1 cellular context compared by ENCODE assay signal in the genomic region with DNA sequence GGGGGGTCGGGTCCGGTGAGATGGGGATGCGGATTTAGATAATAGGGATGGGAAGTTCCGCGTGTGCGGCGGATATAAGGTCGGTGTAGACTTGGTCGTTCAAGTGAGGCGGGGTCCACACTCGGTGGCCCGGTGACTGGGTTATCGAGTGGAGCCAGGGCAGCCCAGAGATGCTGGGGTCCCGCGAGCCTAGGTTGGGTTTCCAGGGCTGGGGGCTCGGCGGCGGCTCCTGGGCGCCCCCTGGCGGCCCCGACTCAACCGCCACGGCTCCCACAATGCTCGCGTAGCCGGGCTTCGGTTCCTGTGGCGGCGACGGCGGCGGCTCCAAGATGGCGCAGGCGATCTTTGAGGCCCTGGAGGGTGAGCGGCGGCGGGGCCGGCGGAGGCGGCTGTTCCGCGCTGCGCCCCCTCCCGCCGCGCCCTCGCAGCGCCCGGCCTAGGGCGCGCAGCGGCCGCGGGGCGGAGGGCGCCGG.
TF ChIP-seq lines count a peak whose summit lies in the region.

ZNF341 (plus strand) TSS at position 304 of the 473 bp plus-strand sequence; CDS start at position 330, 26 bp downstream.

TF ChIP-seq in K562, 482 proteins besides CTCF, POLR2A, EP300 and RAD21 (continued from another document and continues in another):
- no peak for TF ChIP-seq HMGXB4 (CRISPR knock-in tag; IDR thresholded peaks at IDR 0.05)
- TF ChIP-seq KDM1A (IDR thresholded peaks at IDR 0.05), result no peak
- TF ChIP-seq NR3C1 (CRISPR knock-in tag; IDR thresholded peaks at IDR 0.05), result no peak
- TF ChIP-seq DACH1 (IDR thresholded peaks at IDR 0.05; ENCODE audit: partially characterized antibody), result no peak
- no peak for TF ChIP-seq FOXA1 (IDR thresholded peaks at IDR 0.05; ENCODE audit: borderline replicate concordance)
- no peak for TF ChIP-seq ZNF316 (IDR thresholded peaks at IDR 0.05)
- no peak for TF ChIP-seq FOXJ3 (CRISPR knock-in tag; IDR thresholded peaks at IDR 0.05)
- TF ChIP-seq DEAF1 (CRISPR knock-in tag; IDR thresholded peaks at IDR 0.05), result peak; percentile 79
- TF ChIP-seq XRCC3 (IDR thresholded peaks at IDR 0.05), result no peak
- no peak for TF ChIP-seq SMARCB1 (IDR thresholded peaks at IDR 0.05; ENCODE audit: insufficient read length, low read depth)
- TF ChIP-seq RFX1 (IDR thresholded peaks at IDR 0.05), result no peak
- no peak for TF ChIP-seq STAG1 (CRISPR knock-in tag; IDR thresholded peaks at IDR 0.05; ENCODE audit: borderline replicate concordance)
- peak; percentile 9; the same call in 1 of the 2 replicates for TF ChIP-seq ESRRA (IDR thresholded peaks at IDR 0.05; ENCODE audit: borderline replicate concordance, low read depth)
- no peak for TF ChIP-seq SIRT6 (IDR thresholded peaks at IDR 0.05; ENCODE audit: low read depth, low read length)
- no peak for TF ChIP-seq MCM2 (IDR thresholded peaks at IDR 0.05; ENCODE audit: low read depth)
- TF ChIP-seq, protein P1, sequence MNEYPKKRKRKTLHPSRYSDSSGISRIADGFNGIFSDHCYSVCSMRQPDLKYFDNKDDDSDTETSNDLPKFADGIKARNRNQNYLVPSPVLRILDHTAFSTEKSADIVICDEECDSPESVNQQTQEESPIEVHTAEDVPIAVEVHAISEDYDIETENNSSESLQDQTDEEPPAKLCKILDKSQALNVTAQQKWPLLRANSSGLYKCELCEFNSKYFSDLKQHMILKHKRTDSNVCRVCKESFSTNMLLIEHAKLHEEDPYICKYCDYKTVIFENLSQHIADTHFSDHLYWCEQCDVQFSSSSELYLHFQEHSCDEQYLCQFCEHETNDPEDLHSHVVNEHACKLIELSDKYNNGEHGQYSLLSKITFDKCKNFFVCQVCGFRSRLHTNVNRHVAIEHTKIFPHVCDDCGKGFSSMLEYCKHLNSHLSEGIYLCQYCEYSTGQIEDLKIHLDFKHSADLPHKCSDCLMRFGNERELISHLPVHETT (CRISPR knock-in tag; conservative IDR thresholded peaks at IDR 0.05 in 1 of 2, IDR thresholded peaks at IDR 0.05 in 1 of 2), result peak in 1 of 2 experiments; percentile 100; a peak in 2 of 4 replicates
- TF ChIP-seq, protein P2, sequence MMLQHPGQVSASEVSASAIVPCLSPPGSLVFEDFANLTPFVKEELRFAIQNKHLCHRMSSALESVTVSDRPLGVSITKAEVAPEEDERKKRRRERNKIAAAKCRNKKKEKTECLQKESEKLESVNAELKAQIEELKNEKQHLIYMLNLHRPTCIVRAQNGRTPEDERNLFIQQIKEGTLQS (IDR thresholded peaks at IDR 0.05), result no peak
- TF ChIP-seq, protein P2 (CRISPR knock-in tag; conservative IDR thresholded peaks at IDR 0.05), result no peak
- no peak for TF ChIP-seq NFIX (CRISPR knock-in tag; IDR thresholded peaks at IDR 0.05; ENCODE audit: low read depth)
- TF ChIP-seq, protein P3, sequence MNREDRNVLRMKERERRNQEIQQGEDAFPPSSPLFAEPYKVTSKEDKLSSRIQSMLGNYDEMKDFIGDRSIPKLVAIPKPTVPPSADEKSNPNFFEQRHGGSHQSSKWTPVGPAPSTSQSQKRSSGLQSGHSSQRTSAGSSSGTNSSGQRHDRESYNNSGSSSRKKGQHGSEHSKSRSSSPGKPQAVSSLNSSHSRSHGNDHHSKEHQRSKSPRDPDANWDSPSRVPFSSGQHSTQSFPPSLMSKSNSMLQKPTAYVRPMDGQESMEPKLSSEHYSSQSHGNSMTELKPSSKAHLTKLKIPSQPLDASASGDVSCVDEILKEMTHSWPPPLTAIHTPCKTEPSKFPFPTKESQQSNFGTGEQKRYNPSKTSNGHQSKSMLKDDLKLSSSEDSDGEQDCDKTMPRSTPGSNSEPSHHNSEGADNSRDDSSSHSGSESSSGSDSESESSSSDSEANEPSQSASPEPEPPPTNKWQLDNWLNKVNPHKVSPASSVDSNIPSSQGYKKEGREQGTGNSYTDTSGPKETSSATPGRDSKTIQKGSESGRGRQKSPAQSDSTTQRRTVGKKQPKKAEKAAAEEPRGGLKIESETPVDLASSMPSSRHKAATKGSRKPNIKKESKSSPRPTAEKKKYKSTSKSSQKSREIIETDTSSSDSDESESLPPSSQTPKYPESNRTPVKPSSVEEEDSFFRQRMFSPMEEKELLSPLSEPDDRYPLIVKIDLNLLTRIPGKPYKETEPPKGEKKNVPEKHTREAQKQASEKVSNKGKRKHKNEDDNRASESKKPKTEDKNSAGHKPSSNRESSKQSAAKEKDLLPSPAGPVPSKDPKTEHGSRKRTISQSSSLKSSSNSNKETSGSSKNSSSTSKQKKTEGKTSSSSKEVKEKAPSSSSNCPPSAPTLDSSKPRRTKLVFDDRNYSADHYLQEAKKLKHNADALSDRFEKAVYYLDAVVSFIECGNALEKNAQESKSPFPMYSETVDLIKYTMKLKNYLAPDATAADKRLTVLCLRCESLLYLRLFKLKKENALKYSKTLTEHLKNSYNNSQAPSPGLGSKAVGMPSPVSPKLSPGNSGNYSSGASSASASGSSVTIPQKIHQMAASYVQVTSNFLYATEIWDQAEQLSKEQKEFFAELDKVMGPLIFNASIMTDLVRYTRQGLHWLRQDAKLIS (CRISPR knock-in tag; IDR thresholded peaks at IDR 0.05), result 0 out of 2 replicates have a peak, but pooled peaks have one; percentile 12
- TF ChIP-seq KLF16 (IDR thresholded peaks at IDR 0.05), result no peak
- TF ChIP-seq GTF2E2 (tag; IDR thresholded peaks at IDR 0.05), result no peak
- TF ChIP-seq XRCC4 (IDR thresholded peaks at IDR 0.05; ENCODE audit: extremely low read depth, insufficient read depth, insufficient read length), result no peak
- TF ChIP-seq PCBP2 (IDR thresholded peaks at IDR 0.05; ENCODE audit: low read depth, low read length, poor library complexity, severe bottlenecking), result peak; percentile 9
- TF ChIP-seq RAD51 (IDR thresholded peaks at IDR 0.05; ENCODE audit: borderline replicate concordance, low read depth), result no peak
- TF ChIP-seq ZFP91 (CRISPR knock-in tag; IDR thresholded peaks at IDR 0.05), result no peak
- TF ChIP-seq GABPA (tag; conservative IDR thresholded peaks at IDR 0.05; ENCODE audit: low read depth), result no peak
- TF ChIP-seq HLTF (IDR thresholded peaks at IDR 0.05), result 0 out of 2 replicates have a peak, but pooled peaks have one; percentile 66
- TF ChIP-seq UBTF (IDR thresholded peaks at IDR 0.05; ENCODE audit: borderline replicate concordance in 1 of 2, low read depth in 2 of 2, low read length in 2 of 2), result no peak
- no peak for TF ChIP-seq BACH1 (tag; IDR thresholded peaks at IDR 0.05)
- TF ChIP-seq TAF1 (IDR thresholded peaks at IDR 0.05; ENCODE audit: control insufficient read depth, extremely low read depth, insufficient read depth, low read length, severe bottlenecking), result peak; percentile 55
- peak; percentile 91 for TF ChIP-seq GMEB1 (CRISPR knock-in tag; IDR thresholded peaks at IDR 0.05)
- TF ChIP-seq, protein P4, sequence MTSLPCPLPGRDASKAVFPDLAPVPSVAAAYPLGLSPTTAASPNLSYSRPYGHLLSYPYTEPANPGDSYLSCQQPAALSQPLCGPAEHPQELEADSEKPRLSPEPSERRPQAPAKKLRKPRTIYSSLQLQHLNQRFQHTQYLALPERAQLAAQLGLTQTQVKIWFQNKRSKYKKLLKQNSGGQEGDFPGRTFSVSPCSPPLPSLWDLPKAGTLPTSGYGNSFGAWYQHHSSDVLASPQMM (CRISPR knock-in tag; IDR thresholded peaks at IDR 0.05), result no peak
- TF ChIP-seq, protein P5, sequence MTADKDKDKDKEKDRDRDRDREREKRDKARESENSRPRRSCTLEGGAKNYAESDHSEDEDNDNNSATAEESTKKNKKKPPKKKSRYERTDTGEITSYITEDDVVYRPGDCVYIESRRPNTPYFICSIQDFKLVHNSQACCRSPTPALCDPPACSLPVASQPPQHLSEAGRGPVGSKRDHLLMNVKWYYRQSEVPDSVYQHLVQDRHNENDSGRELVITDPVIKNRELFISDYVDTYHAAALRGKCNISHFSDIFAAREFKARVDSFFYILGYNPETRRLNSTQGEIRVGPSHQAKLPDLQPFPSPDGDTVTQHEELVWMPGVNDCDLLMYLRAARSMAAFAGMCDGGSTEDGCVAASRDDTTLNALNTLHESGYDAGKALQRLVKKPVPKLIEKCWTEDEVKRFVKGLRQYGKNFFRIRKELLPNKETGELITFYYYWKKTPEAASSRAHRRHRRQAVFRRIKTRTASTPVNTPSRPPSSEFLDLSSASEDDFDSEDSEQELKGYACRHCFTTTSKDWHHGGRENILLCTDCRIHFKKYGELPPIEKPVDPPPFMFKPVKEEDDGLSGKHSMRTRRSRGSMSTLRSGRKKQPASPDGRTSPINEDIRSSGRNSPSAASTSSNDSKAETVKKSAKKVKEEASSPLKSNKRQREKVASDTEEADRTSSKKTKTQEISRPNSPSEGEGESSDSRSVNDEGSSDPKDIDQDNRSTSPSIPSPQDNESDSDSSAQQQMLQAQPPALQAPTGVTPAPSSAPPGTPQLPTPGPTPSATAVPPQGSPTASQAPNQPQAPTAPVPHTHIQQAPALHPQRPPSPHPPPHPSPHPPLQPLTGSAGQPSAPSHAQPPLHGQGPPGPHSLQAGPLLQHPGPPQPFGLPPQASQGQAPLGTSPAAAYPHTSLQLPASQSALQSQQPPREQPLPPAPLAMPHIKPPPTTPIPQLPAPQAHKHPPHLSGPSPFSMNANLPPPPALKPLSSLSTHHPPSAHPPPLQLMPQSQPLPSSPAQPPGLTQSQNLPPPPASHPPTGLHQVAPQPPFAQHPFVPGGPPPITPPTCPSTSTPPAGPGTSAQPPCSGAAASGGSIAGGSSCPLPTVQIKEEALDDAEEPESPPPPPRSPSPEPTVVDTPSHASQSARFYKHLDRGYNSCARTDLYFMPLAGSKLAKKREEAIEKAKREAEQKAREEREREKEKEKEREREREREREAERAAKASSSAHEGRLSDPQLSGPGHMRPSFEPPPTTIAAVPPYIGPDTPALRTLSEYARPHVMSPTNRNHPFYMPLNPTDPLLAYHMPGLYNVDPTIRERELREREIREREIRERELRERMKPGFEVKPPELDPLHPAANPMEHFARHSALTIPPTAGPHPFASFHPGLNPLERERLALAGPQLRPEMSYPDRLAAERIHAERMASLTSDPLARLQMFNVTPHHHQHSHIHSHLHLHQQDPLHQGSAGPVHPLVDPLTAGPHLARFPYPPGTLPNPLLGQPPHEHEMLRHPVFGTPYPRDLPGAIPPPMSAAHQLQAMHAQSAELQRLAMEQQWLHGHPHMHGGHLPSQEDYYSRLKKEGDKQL (CRISPR knock-in tag; IDR thresholded peaks at IDR 0.05; ENCODE audit: borderline replicate concordance), result no peak
